In genomic region chr14:70722418-70722817, GRCh38 we compare ENCODE assay signal across 30 cellular contexts.
DNase-seq lines count a peak whose midpoint lies in the region; ATAC-seq, FAIRE-seq and TF ChIP-seq lines count a peak whose summit lies in the region.
"Had no signal": no experiment of that assay in that cellular context is flagged by ENCODE, and none has a peak within 500 bp of the region (broad histone marks: within the 10 kb centered on the region; RNA-seq: fewer than 3 reads in every experiment).

No MANE protein-coding gene starts in this region.

- no peaks in the 10 kb centered on the region for H3K9me3 ChIP-seq in A549
- no peaks in the 10 kb centered on the region for H3K9me3 ChIP-seq in left lung
- H3K9me3 ChIP-seq in ovary = no peaks in the 10 kb centered on the region
- H3K9me3 ChIP-seq: BLaER1, HAP-1, SJSA1 had no signal

- DNase-seq in A549 (ENCODE audit: low read depth in 1 of 2, low spot score in 1 of 2) (no peak), kidney tubule cell (ENCODE audit: low spot score) (peak; percentile 37), renal cortical epithelial cell (ENCODE audit: low read depth) (peak; percentile 82), NCI-H2029 treated with DMSO at 0.1 percent for 48 hours (lab: John Stamatoyannopoulos, UW) (no peak), left lung (no peak), ovary (no peak)
- DNase-seq: 8988T; CD4-positive, alpha-beta T cell; COR-L47; DMS 273 treated with DMSO at 0.1 percent for 48 hours; DMS79; EL; GDM1; GOT3; Karpas-422; NCI-H1092 treated with DMSO at 0.1 percent for 48 hours; NCI-H1436; NCI-H187 treated with DMSO at 0.1 percent for 48 hours; NCI-H2107; NCI-H524; NCI-H748 treated with DMSO at 0.1 percent for 48 hours; Right ventricle myocardium superior had no signal

- TF ChIP-seq POLR2A in A549 (IDR thresholded peaks at IDR 0.05; ENCODE audit: low read length) (no peak), ovary (IDR thresholded peaks at IDR 0.05) (no peak)

- POLR2A ChIA-PET in A549 (lab: Yijun Ruan, JAX) = no interaction called here

- H3K27ac ChIP-seq in A549 = peak overlapping the region in 1 of 2 experiments; percentile 21; a peak in 2 of 6 replicates
- H3K27ac ChIP-seq in left lung = no peak overlapping the region
- H3K27ac ChIP-seq in ovary = no peak overlapping the region
- H3K27ac ChIP-seq: BLaER1, HL-60, PC-9, SJSA1 had no signal

- H3K4me2 ChIP-seq in A549 = peak overlapping the region; percentile 17; the same call in 2 of the 3 replicates
- H3K4me2 ChIP-seq: BLaER1, PC-9 had no signal

- no peaks in the 10 kb centered on the region for H3K36me3 Mint-ChIP-seq in activated T-helper 17 cell treated with anti-CD3 and anti-CD28 coated beads, Interleukin-2, amount 50 U/mL, for 72 hours (ENCODE audit: low read depth)

- 31% methylated on average over 3 of the region's 3 CpGs for WGBS in A549 (ENCODE audit: missing lambda C conversion rate)
- 33 to 55% (median 42%) methylated on average over 3 of the region's 3 CpGs for WGBS in ovary, 3 donors

- no peaks in the 10 kb centered on the region for H3K9me3 Mint-ChIP-seq in activated T-helper 17 cell treated with anti-CD3 and anti-CD28 coated beads, Interleukin-2, amount 50 U/mL, for 72 hours
- H3K9me3 Mint-ChIP-seq: CD4-positive, alpha-beta T cell had no signal

- H3K27me3 Mint-ChIP-seq in activated T-helper 17 cell treated with anti-CD3 and anti-CD28 coated beads, Interleukin-2, amount 50 U/mL, for 72 hours = no peaks in the 10 kb centered on the region
- H3K27me3 Mint-ChIP-seq: CD4-positive, alpha-beta T cell had no signal

- peak overlapping the region; percentile 7 for H3K27ac Mint-ChIP-seq in activated T-helper 17 cell treated with anti-CD3 and anti-CD28 coated beads, Interleukin-2, amount 50 U/mL, for 72 hours
- H3K27ac Mint-ChIP-seq: CD4-positive, alpha-beta T cell had no signal

- H3K27me3 ChIP-seq in left lung (no peaks in the 10 kb centered on the region), ovary (no peaks in the 10 kb centered on the region)
- H3K27me3 ChIP-seq: BLaER1, SJSA1 had no signal

- TF ChIP-seq CTCF in A549 (IDR thresholded peaks at IDR 0.05) (no peak), left lung (IDR thresholded peaks at IDR 0.05) (no peak), ovary (IDR thresholded peaks at IDR 0.05) (no peak)

- TF ChIP-seq RAD21 in A549 (conservative IDR thresholded peaks at IDR 0.05 in 1 of 2, IDR thresholded peaks at IDR 0.05 in 1 of 2) = no peak

- H3K4me3 ChIP-seq in A549 (no peak overlapping the region), left lung (no peak overlapping the region), ovary (no peak overlapping the region)
- H3K4me3 ChIP-seq: BLaER1, GM12878, HAP-1, PC-9, SJSA1 had no signal

- CTCF ChIA-PET in A549 (lab: Yijun Ruan, JAX) = interaction anchor here (0.7 to 2.4 kb wide), 3 partner anchors 24 to 96 kb away, joined by 3 to 12 read pairs (median 3); no protein-coding TSS in a partner anchor

- H3K4me1 Mint-ChIP-seq in activated T-helper 17 cell treated with anti-CD3 and anti-CD28 coated beads, Interleukin-2, amount 50 U/mL, for 72 hours = no peaks in the 10 kb centered on the region

- intact Hi-C loops in left lung (cut with DNase I) (no loop called here), ovary (cut with DNase I) (loop anchor here in 1 of 4 donors (2.0 kb wide), 1 partner anchor 28 kb away; no protein-coding TSS in a partner anchor)

- peaks cover 33% of the 10 kb centered on the region for H3K4me1 ChIP-seq in A549
- H3K4me1 ChIP-seq in left lung = no peaks in the 10 kb centered on the region
- no peaks in the 10 kb centered on the region for H3K4me1 ChIP-seq in ovary (ENCODE audit: insufficient read depth)
- H3K4me1 ChIP-seq: SJSA1 had no signal

- no peaks in the 10 kb centered on the region for H3K36me3 ChIP-seq in left lung
- H3K36me3 ChIP-seq in ovary = no peaks in the 10 kb centered on the region
- H3K36me3 ChIP-seq: BLaER1, HAP-1, SJSA1 had no signal

- FAIRE-seq in A549 (lab: Jason Lieb, UNC) = no peak
- FAIRE-seq: GM12878 had no signal

- H3K4me3 Mint-ChIP-seq in activated T-helper 17 cell treated with anti-CD3 and anti-CD28 coated beads, Interleukin-2, amount 50 U/mL, for 72 hours = no peak overlapping the region
- H3K4me3 Mint-ChIP-seq: CD4-positive, alpha-beta T cell had no signal

- no peak for TF ChIP-seq EP300 in A549 (IDR thresholded peaks at IDR 0.05)
- TF ChIP-seq EP300 in ovary (IDR thresholded peaks at IDR 0.05) = no peak

- ATAC-seq in A549 (no peak), HG02885 (IDR thresholded peaks at IDR 0.05; ENCODE audit: poor library complexity, unreplicated experiment) (no peak), left lung (no peak)
- no peak for ATAC-seq in activated T-helper 17 cell treated with anti-CD3 and anti-CD28 coated beads, Interleukin-2, amount 50 U/mL, for 72 hours (replicated peaks)
- ATAC-seq: GM12878 had no signal

TF ChIP-seq in A549, 52 proteins besides CTCF, POLR2A, EP300 and RAD21:
- TF ChIP-seq SMC3 (IDR thresholded peaks at IDR 0.05) (no peak), CHD2 (IDR thresholded peaks at IDR 0.05; ENCODE audit: low read length, partially characterized antibody) (no peak), SREBF2 (IDR thresholded peaks at IDR 0.05) (no peak), ZNF302 (CRISPR knock-in tag; IDR thresholded peaks at IDR 0.05) (no peak), CBX2 (IDR thresholded peaks at IDR 0.05; ENCODE audit: borderline replicate concordance, low read depth) (no peak), CEBPB (IDR thresholded peaks at IDR 0.05) (no peak), FOSL2 (IDR thresholded peaks at IDR 0.05) (no peak), FOSL2 (CRISPR knock-in tag; IDR thresholded peaks at IDR 0.05) (no peak), NR3C1 (IDR thresholded peaks at IDR 0.05) (no peak), JUNB (IDR thresholded peaks at IDR 0.05) (no peak), CBX8 (IDR thresholded peaks at IDR 0.05) (no peak), MAX (IDR thresholded peaks at IDR 0.05) (no peak), HOXB5 (CRISPR knock-in tag; IDR thresholded peaks at IDR 0.05) (no peak), NFE2L2 (conservative IDR thresholded peaks at IDR 0.05; ENCODE audit: low read length) (no peak), ZFP36 (IDR thresholded peaks at IDR 0.05; ENCODE audit: borderline replicate concordance, partially characterized antibody) (no peak), RFX5 (IDR thresholded peaks at IDR 0.05) (no peak), FOSB (CRISPR knock-in tag; IDR thresholded peaks at IDR 0.05) (no peak), ZC3H11A (IDR thresholded peaks at IDR 0.05) (no peak), ESRRA (IDR thresholded peaks at IDR 0.05; ENCODE audit: borderline replicate concordance, low read length) (no peak), ZSCAN20 (CRISPR knock-in tag; IDR thresholded peaks at IDR 0.05) (no peak)
- TF ChIP-seq, protein P1, sequence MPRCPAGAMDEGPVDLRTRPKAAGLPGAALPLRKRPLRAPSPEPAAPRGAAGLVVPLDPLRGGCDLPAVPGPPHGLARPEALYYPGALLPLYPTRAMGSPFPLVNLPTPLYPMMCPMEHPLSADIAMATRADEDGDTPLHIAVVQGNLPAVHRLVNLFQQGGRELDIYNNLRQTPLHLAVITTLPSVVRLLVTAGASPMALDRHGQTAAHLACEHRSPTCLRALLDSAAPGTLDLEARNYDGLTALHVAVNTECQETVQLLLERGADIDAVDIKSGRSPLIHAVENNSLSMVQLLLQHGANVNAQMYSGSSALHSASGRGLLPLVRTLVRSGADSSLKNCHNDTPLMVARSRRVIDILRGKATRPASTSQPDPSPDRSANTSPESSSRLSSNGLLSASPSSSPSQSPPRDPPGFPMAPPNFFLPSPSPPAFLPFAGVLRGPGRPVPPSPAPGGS (IDR thresholded peaks at IDR 0.05) = no peak

Comparison
In these comparisons a context has a peak if more than half of its experiments do, and no peak if none do; other contexts are left out.
1. DNase-seq: peak in kidney tubule cell (single experiment) and renal cortical epithelial cell (single experiment); none in A549 (0 of 2), NCI-H2029 treated with DMSO at 0.1 percent for 48 hours (single experiment), left lung (0 of 2) and ovary (0 of 5).